In genomic region chr1:64499966-64500365, GRCh38 we compare ENCODE assay signal across 18 cellular contexts. TPM values are rescaled to one million over a fixed set of nuclear protein-coding genes. Genes with fewer than 3 reads are reported as not detected.
DNase-seq lines count a peak whose midpoint lies in the region; ATAC-seq, FAIRE-seq and TF ChIP-seq lines count a peak whose summit lies in the region.
"Had no signal": no experiment of that assay in that cellular context is flagged by ENCODE, and none has a peak within 500 bp of the region (broad histone marks: within the 10 kb centered on the region; RNA-seq: fewer than 3 reads in every experiment).

No MANE protein-coding gene starts in this region.

- peaks cover 24% of the 10 kb centered on the region for H3K4me1 Mint-ChIP-seq in CD4-positive, alpha-beta T cell (ENCODE audit: low read depth)
- peaks cover 52% of the 10 kb centered on the region for H3K4me1 Mint-ChIP-seq in endodermal cell

- H3K9me3 Mint-ChIP-seq in CD4-positive, alpha-beta T cell = no peaks in the 10 kb centered on the region
- no peaks in the 10 kb centered on the region for H3K9me3 Mint-ChIP-seq in endodermal cell

- ATAC-seq in A549 = peak; percentile 43; a peak in 3 of 6 replicates
- peak; percentile 74 for ATAC-seq in CD4-positive, alpha-beta T cell (ENCODE audit: poor library complexity)
- peak; percentile 66; the same call in 1 of the 2 replicates for ATAC-seq in Panc1

- no peak overlapping the region for H3K4me2 ChIP-seq in A549

- 22% methylated on average over 1 of the region's 1 CpG for WGBS in A549 (ENCODE audit: missing lambda C conversion rate)
- 82 to 100% methylated on average over 1 of the region's 1 CpG for WGBS in endodermal cell (ENCODE audit: insufficient coverage in 1 of 2, insufficient read length in 1 of 2), 2 experiments

- H3K9me3 ChIP-seq in A549 = no peaks in the 10 kb centered on the region
- H3K9me3 ChIP-seq in CD4-positive, alpha-beta T cell (ENCODE audit: control insufficient read depth, low read length) = no peaks in the 10 kb centered on the region
- H3K9me3 ChIP-seq in Panc1 (ENCODE audit: control insufficient read depth, insufficient read depth, low read depth, low read length) = no peaks in the 10 kb centered on the region
- H3K9me3 ChIP-seq in endodermal cell (ENCODE audit: control insufficient read depth, low read length) = no peaks in the 10 kb centered on the region
- H3K9me3 ChIP-seq in colonic mucosa = no peaks in the 10 kb centered on the region
- H3K9me3 ChIP-seq: BE2C, stomach had no signal

- peaks cover 3% of the 10 kb centered on the region for H3K27me3 ChIP-seq in CD4-positive, alpha-beta T cell (ENCODE audit: control insufficient read depth, insufficient read depth, low read length)
- H3K27me3 ChIP-seq in Panc1 (ENCODE audit: control insufficient read depth, insufficient read depth, low read length) (no peaks in the 10 kb centered on the region), endodermal cell (ENCODE audit: control insufficient read depth, insufficient read depth, low read length, poor library complexity, severe bottlenecking) (peaks cover 33% of the 10 kb centered on the region), colonic mucosa (no peaks in the 10 kb centered on the region)
- H3K27me3 ChIP-seq: BE2C, stomach had no signal

- TF ChIP-seq RAD21 in A549 (conservative IDR thresholded peaks at IDR 0.05 in 1 of 2, IDR thresholded peaks at IDR 0.05 in 1 of 2) = no peak

- H3K36me3 Mint-ChIP-seq in CD4-positive, alpha-beta T cell (ENCODE audit: low read depth) = no peaks in the 10 kb centered on the region
- peaks cover 7% of the 10 kb centered on the region for H3K36me3 Mint-ChIP-seq in endodermal cell (ENCODE audit: low read depth)

- H3K4me1 ChIP-seq in A549 = peaks cover 7% of the 10 kb centered on the region; the same call in 1 of the 3 replicates
- peaks cover 37% of the 10 kb centered on the region for H3K4me1 ChIP-seq in Panc1 (ENCODE audit: control insufficient read depth, insufficient read depth, low read length)
- H3K4me1 ChIP-seq in endodermal cell (ENCODE audit: control insufficient read depth, insufficient read depth, low read length) = peaks cover 3% of the 10 kb centered on the region
- H3K4me1 ChIP-seq in colonic mucosa = no peaks in the 10 kb centered on the region
- H3K4me1 ChIP-seq: BE2C, parathyroid adenoma had no signal

- POLR2A ChIA-PET in A549 (lab: Yijun Ruan, JAX) = no interaction called here
- POLR2A ChIA-PET in CD4-positive, alpha-beta T cell (lab: Charles Lee) = no interaction called here
- POLR2A ChIA-PET in Panc1 (lab: Charles Lee) = interaction anchor here (0.6 kb wide), 1 partner anchor 135 kb away, joined by 11 read pairs; no protein-coding TSS in a partner anchor

- no peak overlapping the region for H3K4me3 ChIP-seq in A549
- H3K4me3 ChIP-seq in Panc1 (ENCODE audit: low read depth in 2 of 2, low read length in 2 of 2) = no peak overlapping the region
- no peak overlapping the region for H3K4me3 ChIP-seq in endodermal cell (ENCODE audit: low read length)
- H3K4me3 ChIP-seq in colonic mucosa = no peak overlapping the region
- H3K4me3 ChIP-seq: SK-N-MC, stomach had no signal

- in situ Hi-C loops in Panc1 (cut with HindIII; ENCODE audit: low pct_unique_long_range_greater_than_20kb, low sequenced_read_pairs) = no loop called here

- H3K27ac Mint-ChIP-seq in CD4-positive, alpha-beta T cell = no peak overlapping the region
- H3K27ac Mint-ChIP-seq in endodermal cell = no peak overlapping the region

- H3K4me3 Mint-ChIP-seq in CD4-positive, alpha-beta T cell = no peak overlapping the region
- H3K4me3 Mint-ChIP-seq in endodermal cell = no peak overlapping the region

- H3K36me3 ChIP-seq in Panc1 (ENCODE audit: control insufficient read depth, insufficient read depth, low read length) (no peaks in the 10 kb centered on the region; the same call in 1 of the 2 replicates), endodermal cell (ENCODE audit: control insufficient read depth, insufficient read depth, low read length) (no peaks in the 10 kb centered on the region), colonic mucosa (no peaks in the 10 kb centered on the region)
- H3K36me3 ChIP-seq: BE2C, stomach had no signal

- peaks cover 5% of the 10 kb centered on the region for H3K27me3 Mint-ChIP-seq in CD4-positive, alpha-beta T cell
- H3K27me3 Mint-ChIP-seq in endodermal cell (ENCODE audit: insufficient read depth) = peaks cover 31% of the 10 kb centered on the region

- BruUV-seq in Panc1 (replicated peaks; lab: Mats Ljungman, UMichigan) = no TSS peak

- peak in 1 of 2 experiments; percentile 43 for DNase-seq in A549 (ENCODE audit: low read depth in 1 of 2, low spot score in 1 of 2)
- peak in 1 of 10 experiments; percentile 6 for DNase-seq in CD4-positive, alpha-beta T cell
- no peak for DNase-seq in Panc1 (ENCODE audit: low read depth, low spot score)
- DNase-seq in endodermal cell = peak; percentile 80
- no peak for DNase-seq in glomerular visceral epithelial cell (ENCODE audit: extremely low spot score)
- no peak for DNase-seq in colonic mucosa
- DNase-seq in activated effector memory CD4-positive, alpha-beta T cell treated with Interleukin-2 at 50 U/mL for 16 hours = no peak
- no peak for DNase-seq in NCI-H774 (lab: John Stamatoyannopoulos, UW)
- DNase-seq: activated CD8-positive, alpha-beta memory T cell treated with anti-CD3 and anti-CD28 coated beads, Interleukin-2, amount 50 U/mL, for 4 hours; BE2C; glutamatergic neuron; H7; NCI-H1092; small intestine; stomach had no signal

- H3K9ac ChIP-seq in endodermal cell (ENCODE audit: extremely low read depth, low read length, poor library complexity, severe bottlenecking) (no peak overlapping the region), colonic mucosa (ENCODE audit: low read depth in 2 of 2, low read length in 2 of 2) (no peak overlapping the region)
- H3K9ac ChIP-seq: parathyroid adenoma had no signal

- H3K27ac ChIP-seq in A549 = no peak overlapping the region
- H3K27ac ChIP-seq in CD4-positive, alpha-beta T cell (ENCODE audit: low read depth, low read length) = no peak overlapping the region
- no peak overlapping the region for H3K27ac ChIP-seq in Panc1 (ENCODE audit: low read length)
- H3K27ac ChIP-seq in endodermal cell (ENCODE audit: low read depth, low read length) = no peak overlapping the region
- H3K27ac ChIP-seq in colonic mucosa = no peak overlapping the region
- H3K27ac ChIP-seq: parathyroid adenoma, SK-N-MC, stomach had no signal

- no peak for FAIRE-seq in A549 (lab: Jason Lieb, UNC)
- FAIRE-seq: endothelial cell of umbilical vein, small intestine had no signal

- intact Hi-C loops in CD4-positive, alpha-beta T cell (cut with DNase I, micrococcal nuclease) = loop anchor here in 1 of 2 experiments (2.0 kb wide), 1 partner anchor 15 kb away; no protein-coding TSS in a partner anchor
- intact Hi-C loops in Panc1 (cut with micrococcal nuclease; ENCODE audit: unreplicated experiment) (no loop called here), colonic mucosa (cut with DNase I) (loop anchor here (10.0 kb wide), 1 partner anchor 175 kb away; no protein-coding TSS in a partner anchor)

- no peak for TF ChIP-seq POLR2A in A549 (IDR thresholded peaks at IDR 0.05; ENCODE audit: low read length)

- TF ChIP-seq CTCF in A549 (IDR thresholded peaks at IDR 0.05) = no peak
- TF ChIP-seq CTCF in CD4-positive, alpha-beta T cell (IDR thresholded peaks at IDR 0.05) = no peak
- TF ChIP-seq CTCF in Panc1 (IDR thresholded peaks at IDR 0.05) = peak; percentile 34
- TF ChIP-seq CTCF in endodermal cell (conservative IDR thresholded peaks at IDR 0.05) = peak; percentile 62
- TF ChIP-seq CTCF in colonic mucosa (IDR thresholded peaks at IDR 0.05) = no peak

- TF ChIP-seq EP300 in A549 (IDR thresholded peaks at IDR 0.05) = no peak

- CTCF ChIA-PET in A549 (lab: Yijun Ruan, JAX) = interaction anchor here (1.3 kb wide), 1 partner anchor 176 kb away, joined by 3 read pairs; no protein-coding TSS in a partner anchor
- CTCF ChIA-PET in CD4-positive, alpha-beta T cell (lab: Charles Lee) = interaction anchor here (1.0 kb wide), 1 partner anchor 15 kb away, joined by 3 read pairs; no protein-coding TSS in a partner anchor
- CTCF ChIA-PET in Panc1 (lab: Charles Lee) = no interaction called here

TF ChIP-seq in A549, 52 proteins besides CTCF, POLR2A, EP300 and RAD21:
- TF ChIP-seq EHF (CRISPR knock-in tag; IDR thresholded peaks at IDR 0.05) = no peak
- TF ChIP-seq FOSB (CRISPR knock-in tag; IDR thresholded peaks at IDR 0.05) = no peak
TF ChIP-seq in A549: peak in this region for 0.

RNA-seq across cellular contexts. Expression of gene CACHD1, which starts 30.0 kb away (rescaled TPM):
- polyA plus RNA-seq in A549 (2011; rRNA removed) (1.6 and 2.4 TPM in 2 replicates), A549 (2017; fragmentation: RNase III; extraction: RNeasy Plus Mini Kit Qiagen cat#74134 plus additional on column Dnase treatment) (0.72 to 0.88 TPM (median 0.84 TPM) in 3 replicates)
- polyA plus RNA-seq in A549 (2012; cell fraction: cytosol; rRNA removed) = 0.37 and 0.41 TPM in 2 replicates
- 0.46 and 0.71 TPM in 2 replicates for polyA plus RNA-seq in A549 (2012; cell fraction: nucleus; rRNA removed)
- 2.3 and 2.5 TPM in 2 replicates for polyA minus RNA-seq in A549 (2011; rRNA and poly(A)+ RNA removed)
- 1 to 10 TPM; 6.2 to 7.1 TPM for total RNA-seq in CD4-positive, alpha-beta T cell
- total RNA-seq in Panc1 (2021; ENCODE audit: unreplicated experiment) (29.9 TPM), endodermal cell (10 to 100 TPM; 29.2 to 40.7 TPM), colonic mucosa (1 to 10 TPM; 1.5 to 2.0 TPM)
- 13.4 TPM for polyA plus RNA-seq in Panc1 (2012; ENCODE audit: insufficient read length)
- 66.1 TPM for polyA plus RNA-seq in endodermal cell (2013, experiment 1 of 2)
- 61.7 TPM for polyA plus RNA-seq in endodermal cell (2013, experiment 2 of 2)

Comparison
In these comparisons a context has a peak if more than half of its experiments do, and no peak if none do; other contexts are left out.
1. CTCF ChIP-seq: peak in Panc1 (single experiment) and endodermal cell (single experiment); none in A549 (single experiment), CD4-positive, alpha-beta T cell (single experiment) and colonic mucosa (single experiment).
2. Peak in every context shown above with its lines, with median percentiles within 50 percentile points of each other: ATAC-seq.